In genomic region chr17:7204335-7204734, GRCh38 we compare ENCODE assay signal across 8 cellular contexts. TPM values are rescaled to one million over a fixed set of nuclear protein-coding genes. Genes with fewer than 3 reads are reported as not detected.
DNase-seq lines count a peak whose midpoint lies in the region; ATAC-seq and TF ChIP-seq lines count a peak whose summit lies in the region.

No MANE protein-coding gene starts in this region.

- peak overlapping the region; percentile 65 for H3K4me2 ChIP-seq in DND-41 (ENCODE audit: insufficient read depth, low read length)
- peak overlapping the region; percentile 90 for H3K4me2 ChIP-seq in OCI-LY3 (ENCODE audit: low read length)
- peak overlapping the region; percentile 59 for H3K4me2 ChIP-seq in parathyroid adenoma (ENCODE audit: low read length)

- no peak for TF ChIP-seq CTCF in DND-41 (IDR thresholded peaks at IDR 0.05; ENCODE audit: borderline replicate concordance, extremely low read depth, low read length, poor library complexity, severe bottlenecking)
- no peak for TF ChIP-seq CTCF in OCI-LY3 (IDR thresholded peaks at IDR 0.05; ENCODE audit: low read depth, low read length)
- TF ChIP-seq CTCF in parathyroid adenoma (IDR thresholded peaks at IDR 0.05) = no peak
- no peak for TF ChIP-seq CTCF in GM10248 (IDR thresholded peaks at IDR 0.05; ENCODE audit: control extremely low read depth, extremely low read depth, low read depth, missing control alignments)

- H3K4me3 ChIP-seq in DND-41 (ENCODE audit: low read depth in 1 of 2, low read length in 2 of 2) = peak overlapping the region in 1 of 2 experiments; percentile 52; a peak in 2 of 4 replicates
- peak overlapping the region; percentile 76 for H3K4me3 ChIP-seq in OCI-LY3 (ENCODE audit: low read length)
- no peak overlapping the region for H3K4me3 ChIP-seq in parathyroid adenoma (ENCODE audit: low read depth, low read length)

- CTCF ChIA-PET in GM10248 (lab: Yijun Ruan, JAX) = no interaction called here

- H3K79me2 ChIP-seq in DND-41 (ENCODE audit: insufficient read depth, low read length) (no peaks in the 10 kb centered on the region), OCI-LY3 (ENCODE audit: low read length) (no peaks in the 10 kb centered on the region), parathyroid adenoma (no peaks in the 10 kb centered on the region)

- DNase-seq in DND-41 = peak; percentile 29
- no peak for DNase-seq in COLO668 (lab: John Stamatoyannopoulos, UW; ENCODE audit: unreplicated experiment)
- no peak for DNase-seq in GM10248 (ENCODE audit: extremely low spot score)
- no peak for DNase-seq in GM19240 (ENCODE audit: insufficient read length, low spot score)

- H3K36me3 ChIP-seq in DND-41 (ENCODE audit: insufficient read depth, low read length) (peaks cover 15% of the 10 kb centered on the region), OCI-LY3 (replicated peaks; ENCODE audit: low read depth, low read length) (no peaks in the 10 kb centered on the region), parathyroid adenoma (ENCODE audit: control insufficient read depth, insufficient read depth, low read length) (no peaks in the 10 kb centered on the region)

- no peaks in the 10 kb centered on the region for H4K20me1 ChIP-seq in DND-41 (ENCODE audit: insufficient read depth, low read length)
- no peaks in the 10 kb centered on the region for H4K20me1 ChIP-seq in OCI-LY3 (ENCODE audit: insufficient read depth, low read length)

- H3K27me3 ChIP-seq in DND-41 (ENCODE audit: insufficient read depth, low read length, poor library complexity) (no peaks in the 10 kb centered on the region), OCI-LY3 (ENCODE audit: low read depth, low read length) (no peaks in the 10 kb centered on the region), parathyroid adenoma (ENCODE audit: control insufficient read depth, insufficient read depth, low read length) (no peaks in the 10 kb centered on the region)

- ATAC-seq in DND-41 (ENCODE audit: insufficient read depth, low read depth) (peak; percentile 6; the same call in 2 of the 3 replicates), esophagus mucosa (peak; percentile 1), GM21390 (IDR thresholded peaks at IDR 0.05; ENCODE audit: unreplicated experiment) (no peak)

- H3K4me1 ChIP-seq in DND-41 (ENCODE audit: insufficient read depth, low read length) (peaks cover 19% of the 10 kb centered on the region), OCI-LY3 (ENCODE audit: low read length) (peaks cover 10% of the 10 kb centered on the region), parathyroid adenoma (peaks cover 4% of the 10 kb centered on the region)

- H3K9ac ChIP-seq in DND-41 (ENCODE audit: low read depth, low read length) (peak overlapping the region; percentile 25; the same call in 1 of the 2 replicates), OCI-LY3 (ENCODE audit: low read length) (peak overlapping the region; percentile 41; the same call in 1 of the 2 replicates), parathyroid adenoma (no peak overlapping the region)

- H2AFZ ChIP-seq in DND-41 (ENCODE audit: low read depth, low read length) (peak overlapping the region; percentile 70; the same call in 1 of the 2 replicates), OCI-LY3 (ENCODE audit: low read depth, low read length) (0 out of 2 replicates have a peak overlapping the region, but pooled peaks have one; percentile 83), parathyroid adenoma (no peak overlapping the region)

- POLR2A ChIA-PET in GM10248 (lab: Yijun Ruan, JAX) = no interaction called here

- H3K9me3 ChIP-seq in DND-41 (ENCODE audit: insufficient read depth, low read length, severe bottlenecking) (no peaks in the 10 kb centered on the region), OCI-LY3 (ENCODE audit: insufficient read depth, low read length) (no peaks in the 10 kb centered on the region), parathyroid adenoma (ENCODE audit: control insufficient read depth, low read length) (no peaks in the 10 kb centered on the region)

- H3K27ac ChIP-seq in DND-41 (ENCODE audit: low read length) (0 out of 2 replicates have a peak overlapping the region, but pooled peaks have one; percentile 42), OCI-LY3 (ENCODE audit: low read length) (no peak overlapping the region), parathyroid adenoma (no peak overlapping the region)

RNA-seq across cellular contexts. Expression of gene DLG4, which starts 15.3 kb away (rescaled TPM):
- 3.1 TPM for total RNA-seq in esophagus mucosa

RNA-seq across cellular contexts. Expression of gene ACADVL, which starts 15.4 kb away (rescaled TPM):
- total RNA-seq in esophagus mucosa = 311 TPM

RNA-seq across cellular contexts. Expression of gene ASGR1, which starts 25.2 kb away (rescaled TPM):
- 1.00 TPM for total RNA-seq in esophagus mucosa

RNA-seq across cellular contexts. Expression of gene DVL2, which starts 30.0 kb away (rescaled TPM):
- total RNA-seq in esophagus mucosa = 32.7 TPM

RNA-seq across cellular contexts. Expression of gene PHF23, which starts 34.9 kb away (rescaled TPM):
- 33.6 TPM for total RNA-seq in esophagus mucosa
